Comparison of ENCODE assay signal across 8 cellular contexts in the genomic region with DNA sequence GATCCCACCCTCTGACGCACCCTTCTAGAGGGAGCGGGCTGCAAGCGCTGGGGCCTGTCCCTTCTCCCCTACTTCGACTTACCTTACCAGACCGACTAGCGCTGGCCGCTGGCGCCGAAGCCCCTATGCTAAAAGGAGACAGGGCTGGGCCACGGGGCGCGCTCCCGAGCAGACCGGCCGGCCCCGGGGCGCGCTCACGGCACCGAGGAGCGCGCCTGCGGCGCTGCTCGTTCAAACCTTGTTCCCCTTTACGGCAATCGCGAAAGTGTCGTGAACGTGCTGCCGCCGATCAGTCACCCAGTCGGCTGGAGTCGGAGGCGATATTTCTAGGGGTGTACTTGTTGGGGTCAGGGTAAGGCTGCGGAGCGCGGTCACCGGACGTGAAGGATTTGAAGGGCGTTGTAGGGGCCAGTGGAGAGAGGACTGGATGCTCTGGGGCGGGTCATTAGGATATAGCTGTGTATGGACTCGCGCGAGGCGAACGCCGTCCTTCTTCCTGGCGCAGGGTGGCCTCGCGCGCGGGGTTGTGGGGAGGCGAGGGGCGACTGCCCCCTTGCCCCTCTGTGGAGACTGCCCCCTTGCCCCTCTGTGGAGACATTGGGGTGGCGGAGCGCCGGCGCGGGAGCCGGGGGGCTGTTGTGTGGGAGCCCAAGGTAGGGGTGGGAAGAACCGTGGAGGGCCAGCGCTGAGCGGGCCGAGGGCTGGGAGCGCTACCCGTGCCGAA. TPM values are rescaled to one million over a fixed set of nuclear protein-coding genes. Genes with fewer than 3 reads are reported as not detected.
DNase-seq lines count a peak whose midpoint lies in the region; TF ChIP-seq lines count a peak whose summit lies in the region.

A gene (plus strand): TSS at position 268 of the 724 bp plus-strand sequence. CDS start 7,492 bp downstream, outside the sequence.
A gene (minus strand): TSS at position 138 of the 724 bp plus-strand sequence. CDS start 8,539 bp downstream, outside the sequence.

- no peak within 1 kb of the TSS for H4K91ac ChIP-seq in H9 (ENCODE audit: insufficient read length, low read depth, low read length)

- peaks cover 5% of the 10 kb centered on the region for H3K23me2 ChIP-seq in H9 (ENCODE audit: insufficient read length, low read depth, low read length, poor library complexity, severe bottlenecking)

- peak within 1 kb of the TSS; percentile 84 for H3K4me2 ChIP-seq in H9 (ENCODE audit: insufficient read depth, insufficient read length, low read length)

- peaks cover 29 to 33% of the 10 kb centered on the region in 2 experiments for H3K4me1 Mint-ChIP-seq in H9
- peaks cover 46% of the 10 kb centered on the region for H3K4me1 Mint-ChIP-seq in nephron progenitor cell
- H3K4me1 Mint-ChIP-seq in stimulated activated naive CD8-positive, alpha-beta T cell treated with anti-CD3 and anti-CD28 coated beads, Interleukin-15, Interleukin-2, amounts not matched to agents 100 ng/mL and 50 ng/mL, for 24 hours (ENCODE audit: low read depth), result peaks cover 61% of the 10 kb centered on the region

- H4K8ac ChIP-seq in H9 (replicated peaks; ENCODE audit: insufficient read length, low read depth, low read length), result no peak within 1 kb of the TSS

- no peak within 1 kb of the TSS for H3K56ac ChIP-seq in H9 (ENCODE audit: insufficient read length, low read depth, low read length)

- peak within 1 kb of the TSS; percentile 92 for H3K4me3 ChIP-seq in fibroblast of villous mesenchyme (ENCODE audit: low read depth, low read length)

- no peak within 1 kb of the TSS for H2BK15ac ChIP-seq in H9 (ENCODE audit: low read depth, low read length)

- no peak for TF ChIP-seq CTCF in H9 (conservative IDR thresholded peaks at IDR 0.05)
- TF ChIP-seq CTCF in fibroblast of villous mesenchyme (IDR thresholded peaks at IDR 0.05; ENCODE audit: insufficient read depth, low read depth, low read length), result no peak
- TF ChIP-seq CTCF in nephron progenitor cell (IDR thresholded peaks at IDR 0.05), result no peak

- no peak within 1 kb of the TSS for H4K5ac ChIP-seq in H9 (ENCODE audit: insufficient read length, low read depth, low read length)

- TF ChIP-seq POLR2A in Raji (IDR thresholded peaks at IDR 0.05; ENCODE audit: insufficient read depth, low read depth, low read length), result peak; percentile 83

- peak within 1 kb of the TSS; percentile 94 for H2AFZ ChIP-seq in H9 (ENCODE audit: low read length)

- H4K20me1 ChIP-seq in H9 (ENCODE audit: control insufficient read depth, insufficient read depth, insufficient read length), result no peaks in the 10 kb centered on the region

- H3K27me3 Mint-ChIP-seq in H9 (ENCODE audit: low read depth) (peaks cover 1% of the 10 kb centered on the region; the same call in 1 of the 2 replicates), nephron progenitor cell (ENCODE audit: low read depth, poor library complexity) (no peaks in the 10 kb centered on the region)
- H3K27me3 Mint-ChIP-seq in stimulated activated naive CD8-positive, alpha-beta T cell treated with anti-CD3 and anti-CD28 coated beads, Interleukin-15, Interleukin-2, amounts not matched to agents 100 ng/mL and 50 ng/mL, for 24 hours, result no peaks in the 10 kb centered on the region

- no peak within 1 kb of the TSS for H2BK20ac ChIP-seq in H9 (ENCODE audit: low read depth, low read length, poor library complexity, severe bottlenecking)

- H3K79me1 ChIP-seq in H9 (ENCODE audit: insufficient read depth, low read depth, low read length, poor library complexity, severe bottlenecking), result no peaks in the 10 kb centered on the region

- no peaks in the 10 kb centered on the region for H3K4me1 ChIP-seq in H9 (ENCODE audit: insufficient read depth, low read length)

- no peak within 1 kb of the TSS for H2AK5ac ChIP-seq in H9 (ENCODE audit: insufficient read length, low read length)

- no peak within 1 kb of the TSS for H3K4ac ChIP-seq in H9 (ENCODE audit: low read depth, low read length)

- H3K9ac ChIP-seq in H9 (ENCODE audit: extremely low read depth, insufficient read length, low read length), result peak within 1 kb of the TSS; percentile 79

- H3K18ac ChIP-seq in H9 (ENCODE audit: insufficient read length, low read depth, low read length), result peak within 1 kb of the TSS; percentile 85

- WGBS in H9 (ENCODE audit: extremely low coverage, insufficient read length, low lambda C conversion rate), result no CpG with 5 or more reads among the region's 68 CpGs

- H3T11ph ChIP-seq in H9 (ENCODE audit: low read length), result no peak within 1 kb of the TSS

- H3K36me3 Mint-ChIP-seq in H9 (ENCODE audit: insufficient read depth in 1 of 3, low read depth in 3 of 3) (peaks cover 6 to 15% (median 11%) of the 10 kb centered on the region in 3 experiments; a peak in 6 of 7 replicates), nephron progenitor cell (ENCODE audit: low read depth) (peaks cover 18% of the 10 kb centered on the region)
- peaks cover 25% of the 10 kb centered on the region for H3K36me3 Mint-ChIP-seq in stimulated activated naive CD8-positive, alpha-beta T cell treated with anti-CD3 and anti-CD28 coated beads, Interleukin-15, Interleukin-2, amounts not matched to agents 100 ng/mL and 50 ng/mL, for 24 hours (ENCODE audit: low read depth)

- DNase-seq in ELR (ENCODE audit: low read depth) (peak; percentile 97), H9 (peak; percentile 97), M059J (ENCODE audit: low read depth) (peak; percentile 95), fibroblast of villous mesenchyme (ENCODE audit: low read depth) (peak; percentile 96), nephron progenitor cell (peak; percentile 97)
- peak; percentile 96 for DNase-seq in activated effector memory CD4-positive, alpha-beta T cell treated with anti-CD3 and anti-CD28 coated beads, Interleukin-2, amount 50 U/mL, for 16 hours

- no peak within 1 kb of the TSS for H3K23ac ChIP-seq in H9 (ENCODE audit: insufficient read length, low read depth, low read length)

- H3K27ac ChIP-seq in H9 (ENCODE audit: insufficient read length, low read depth, low read length), result peak within 1 kb of the TSS; percentile 93

- no peak within 1 kb of the TSS for H2BK12ac ChIP-seq in H9 (ENCODE audit: insufficient read length, low read depth, low read length)

- H3K27ac Mint-ChIP-seq in H9 (peak within 1 kb of the TSS; percentile 98 to 100 (median 99)), nephron progenitor cell (peak within 1 kb of the TSS; percentile 100)
- peak within 1 kb of the TSS; percentile 91 for H3K27ac Mint-ChIP-seq in stimulated activated naive CD8-positive, alpha-beta T cell treated with anti-CD3 and anti-CD28 coated beads, Interleukin-15, Interleukin-2, amounts not matched to agents 100 ng/mL and 50 ng/mL, for 24 hours

- peaks cover 15% of the 10 kb centered on the region; the same call in 1 of the 2 replicates for H3K79me2 ChIP-seq in H9 (ENCODE audit: insufficient read depth, low read length)

- H3K9me3 Mint-ChIP-seq in H9, result no peaks in the 10 kb centered on the region; a peak in 1 of 5 replicates
- H3K9me3 Mint-ChIP-seq in nephron progenitor cell, result no peaks in the 10 kb centered on the region
- H3K9me3 Mint-ChIP-seq in stimulated activated naive CD8-positive, alpha-beta T cell treated with anti-CD3 and anti-CD28 coated beads, Interleukin-15, Interleukin-2, amounts not matched to agents 100 ng/mL and 50 ng/mL, for 24 hours, result no peaks in the 10 kb centered on the region

- peak within 1 kb of the TSS; percentile 31 for H2BK120ac ChIP-seq in H9 (ENCODE audit: low read depth, low read length, poor library complexity, severe bottlenecking)

- peak within 1 kb of the TSS; percentile 11 for H2BK5ac ChIP-seq in H9 (ENCODE audit: insufficient read length, low read length)

- no peaks in the 10 kb centered on the region for H3K9me3 ChIP-seq in H9 (ENCODE audit: control insufficient read depth, low read depth, low read length)

- peak within 1 kb of the TSS; percentile 96; the same call in 1 of the 2 replicates for H3K14ac ChIP-seq in H9 (ENCODE audit: insufficient read depth, low read length)

- no peaks in the 10 kb centered on the region for H3K27me3 ChIP-seq in H9 (ENCODE audit: insufficient read depth, low read length)

- H3K4me3 Mint-ChIP-seq in H9, result peak within 1 kb of the TSS; percentile 98
- H3K4me3 Mint-ChIP-seq in nephron progenitor cell, result peak within 1 kb of the TSS; percentile 98
- H3K4me3 Mint-ChIP-seq in stimulated activated naive CD8-positive, alpha-beta T cell treated with anti-CD3 and anti-CD28 coated beads, Interleukin-15, Interleukin-2, amounts not matched to agents 100 ng/mL and 50 ng/mL, for 24 hours, result peak within 1 kb of the TSS; percentile 91

RNA-seq across cellular contexts. Expression of the first gene that starts in this region (rescaled TPM):
- 33.0 and 33.7 TPM in 2 replicates for total RNA-seq in H9 (2021)
- 37.7 and 49.1 TPM in 2 replicates for total RNA-seq in M059J (2014; rRNA removed; shearing (Covaris generic))
- total RNA-seq in fibroblast of villous mesenchyme, result 24.8 and 59.2 TPM in 2 replicates

RNA-seq across cellular contexts. Expression of the second gene that starts in this region (rescaled TPM):
- 33.6 and 34.4 TPM in 2 replicates for total RNA-seq in H9 (2021)
- 39.2 and 53.8 TPM in 2 replicates for total RNA-seq in M059J (2014; rRNA removed; shearing (Covaris generic))
- total RNA-seq in fibroblast of villous mesenchyme, result 37.7 and 58.3 TPM in 2 replicates

Comparison
In these comparisons a context has a peak if more than half of its experiments do, and no peak if none do; other contexts are left out.
1. Peak in every context shown above with its lines: DNase-seq, H3K4me3 ChIP-seq and H3K27ac ChIP-seq.